In the genomic region with DNA sequence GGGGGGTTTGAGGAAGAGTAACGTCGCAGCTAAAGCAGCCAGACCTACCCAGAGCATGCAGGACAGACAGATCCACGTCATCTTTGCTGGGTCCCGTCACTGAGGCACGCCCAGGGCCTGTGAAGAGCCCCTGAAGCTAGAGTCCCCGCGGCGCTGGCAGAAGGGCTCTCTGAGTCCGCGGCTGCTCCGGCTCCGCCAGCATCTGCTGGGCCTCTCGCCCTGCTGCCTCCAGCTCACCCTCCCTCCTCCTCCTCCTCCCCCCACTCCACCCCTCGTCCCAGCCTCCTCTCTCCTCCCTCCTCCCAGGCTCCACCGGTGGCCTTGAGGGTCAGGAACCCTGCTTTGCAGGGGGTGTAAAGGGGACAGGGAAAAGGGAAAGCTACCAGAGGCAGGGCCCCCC, we compare ENCODE assay signal across 10 cellular contexts. TPM values are rescaled to one million over a fixed set of nuclear protein-coding genes. Genes with fewer than 3 reads are reported as not detected.
A peak's percentile ranks its signal among the peaks of the same experiment; 100 is the strongest.
DNase-seq lines count a peak whose midpoint lies in the region; ATAC-seq and TF ChIP-seq lines count a peak whose summit lies in the region.
"Had no signal": no experiment of that assay in that cellular context is flagged by ENCODE, and none has a peak within 500 bp of the region (broad histone marks: within the 10 kb centered on the region; RNA-seq: fewer than 3 reads in every experiment).

TNS1 (minus strand) TSS at position 204 of the 400 bp plus-strand sequence; CDS start at position 81, 123 bp downstream.

- peak; percentile 39 to 63 (median 50) for ATAC-seq in heart right ventricle
- ATAC-seq in HG03139 (IDR thresholded peaks at IDR 0.05; ENCODE audit: unreplicated experiment), result no peak

- no peaks in the 10 kb centered on the region for H3K27me3 ChIP-seq in heart right ventricle

- in situ Hi-C loops in astrocyte of the cerebellum (cut with HindIII; ENCODE audit: low sequenced_read_pairs), result no loop called here

- intact Hi-C loops in heart right ventricle (cut with DNase I), result no loop called here

- TF ChIP-seq CTCF in astrocyte of the cerebellum (IDR thresholded peaks at IDR 0.05; ENCODE audit: low read depth, low read length, missing control alignments) (no peak), heart right ventricle (IDR thresholded peaks at IDR 0.05) (no peak)

- 53 to 64% methylated on average over 10 to 15 of the region's 15 CpGs for WGBS in heart right ventricle, 2 donors

- H3K36me3 ChIP-seq in heart right ventricle, result no peaks in the 10 kb centered on the region

- peaks cover 7 to 46% (median 19%) of the 10 kb centered on the region in 9 donors for H3K4me1 ChIP-seq in heart right ventricle

- peak within 1 kb of the TSS; percentile 12 for H3K4me3 ChIP-seq in astrocyte of the cerebellum (ENCODE audit: low read depth, low read length)
- peak within 1 kb of the TSS in 9 of 10 donors; percentile 12 to 55 (median 48) for H3K4me3 ChIP-seq in heart right ventricle

- H3K9me3 ChIP-seq in heart right ventricle, result no peaks in the 10 kb centered on the region

- DNase-seq in EH (ENCODE audit: low read depth) (peak; percentile 81), astrocyte of the cerebellum (ENCODE audit: low read depth) (no peak), heart right ventricle (peak in 1 of 2 donors; percentile 62), pulmonary artery endothelial cell (ENCODE audit: low read depth, low spot score) (no peak), AG08395 (ENCODE audit: low spot score) (no peak), iPS-NIHi7 (ENCODE audit: extremely low spot score) (no peak)
- DNase-seq in activated CD8-positive, alpha-beta memory T cell treated with anti-CD3 and anti-CD28 coated beads, Interleukin-2, amount 50 U/mL, for 48 hours, result no peak
- DNase-seq: GF-D8, NCI-H2081 had no signal

- H3K27ac ChIP-seq in heart right ventricle, result peak within 1 kb of the TSS; percentile 10 to 85 (median 78)

RNA-seq across cellular contexts. Expression of gene TNS1, which starts in this region (rescaled TPM):
- total RNA-seq in heart right ventricle (100 to 1,000 TPM; 583 to 844 (median 738) TPM), pulmonary artery endothelial cell (26.2 and 30.4 TPM in 2 replicates)
- 100 to 1,000 TPM in 1 of 2 donors, 10 to 100 TPM in 1; 64.6 to 244 TPM for polyA plus RNA-seq in heart right ventricle

Comparison
In these comparisons a context has a peak if more than half of its experiments do, and no peak if none do; other contexts are left out.
1. RNA of gene TNS1 (total RNA-seq): 583 to 844 TPM in heart right ventricle; 26.2 to 30.4 TPM in pulmonary artery endothelial cell; every median in the first group is over 10 times any median in the second.